Comparison of ENCODE assay signal across 15 cellular contexts in genomic region chr17:60554377-60554788, GRCh38. TPM values are rescaled to one million over a fixed set of nuclear protein-coding genes. Genes with fewer than 3 reads are reported as not detected.
A peak's percentile ranks its signal among the peaks of the same experiment; 100 is the strongest.
DNase-seq lines count a peak whose midpoint lies in the region; ATAC-seq, FAIRE-seq and TF ChIP-seq lines count a peak whose summit lies in the region.
"Had no signal": no experiment of that assay in that cellular context is flagged by ENCODE, and none has a peak within 500 bp of the region (broad histone marks: within the 10 kb centered on the region; RNA-seq: fewer than 3 reads in every experiment).

No MANE protein-coding gene starts in this region.

- peak; percentile 66 for DNase-seq in Calu3
- DNase-seq in IMR-90, result peak; percentile 85
- DNase-seq in K562 (ENCODE audit: extremely low read depth in 1 of 4, low spot score in 3 of 4), result no peak
- DNase-seq in lung (ENCODE audit: low spot score), result peak; percentile 86
- DNase-seq in G401 (ENCODE audit: low spot score), result no peak
- no peak for DNase-seq in cerebellum (ENCODE audit: low spot score)
- DNase-seq: activated CD8-positive, alpha-beta memory T cell treated with anti-CD3 and anti-CD28 coated beads, Interleukin-2, amount 10 ng/mL, durations not matched to agents 7 days and 5 days; naive thymus-derived CD4-positive, alpha-beta T cell; NCI-H1417; stimulated activated CD4-positive, alpha-beta T cell treated with anti-CD3 and anti-CD28 coated beads, Interleukin-12 subunit alpha, Interleukin-12 subunit beta, amount 100 ng/mL, for 4 hours had no signal

- CTCF ChIA-PET in Calu3 (lab: Charles Lee) (interaction anchor here (0.7 to 0.9 kb wide), 2 partner anchors 16 to 38 kb away, joined by 4 read pairs; no protein-coding TSS in a partner anchor), IMR-90 (lab: Yijun Ruan, JAX) (interaction anchor here (0.9 kb wide), 1 partner anchor 167 kb away, joined by 3 read pairs; no protein-coding TSS in a partner anchor), K562 (lab: Yijun Ruan, JAX; ENCODE audit: low intra/inter-chr PET ratio) (no interaction called here)

- no peak overlapping the region for H3K23ac ChIP-seq in IMR-90 (ENCODE audit: low read depth, low read length)

- no peaks in the 10 kb centered on the region for H3K27me3 Mint-ChIP-seq in Calu3 (ENCODE audit: unreplicated experiment)
- H3K27me3 Mint-ChIP-seq: activated CD8-positive, alpha-beta memory T cell treated with anti-CD3 and anti-CD28 coated beads, Interleukin-2, amount 10 ng/mL, durations not matched to agents 7 days and 5 days had no signal

- no peak overlapping the region for H2AK5ac ChIP-seq in IMR-90 (ENCODE audit: low read depth, low read length)

- H3K36me3 Mint-ChIP-seq in Calu3 (ENCODE audit: insufficient read depth, unreplicated experiment), result peaks cover 5% of the 10 kb centered on the region

- H3K36me3 ChIP-seq in IMR-90 (ENCODE audit: control insufficient read depth, insufficient read depth, low read length), result no peaks in the 10 kb centered on the region
- H3K36me3 ChIP-seq in K562 (ENCODE audit: control insufficient read depth, insufficient read depth, low read length), result no peaks in the 10 kb centered on the region
- no peaks in the 10 kb centered on the region for H3K36me3 ChIP-seq in lung (ENCODE audit: control insufficient read depth in 2 of 2, insufficient read depth in 2 of 2, low read length in 2 of 2)

- H3K27me3 ChIP-seq in IMR-90 (ENCODE audit: control insufficient read depth, insufficient read depth, low read length) (no peaks in the 10 kb centered on the region), K562 (ENCODE audit: control insufficient read depth in 2 of 2, insufficient read depth in 2 of 2, low read length in 2 of 2) (no peaks in the 10 kb centered on the region), lung (ENCODE audit: control insufficient read depth, insufficient read depth) (no peaks in the 10 kb centered on the region)

- TF ChIP-seq CTCF in Calu3 (IDR thresholded peaks at IDR 0.05; ENCODE audit: unreplicated experiment) (no peak), IMR-90 (conservative IDR thresholded peaks at IDR 0.05; ENCODE audit: low read depth, low read length) (no peak), K562 (IDR thresholded peaks at IDR 0.05 in 2 of 3, conservative IDR thresholded peaks at IDR 0.05 in 1 of 3; ENCODE audit: insufficient read depth in 2 of 3, low read depth in 1 of 3, low read length in 3 of 3) (no peak), lung (IDR thresholded peaks at IDR 0.05; ENCODE audit: control extremely low read depth, extremely low read depth) (no peak)

- H2BK5ac ChIP-seq in IMR-90 (ENCODE audit: low read depth, low read length, poor library complexity, severe bottlenecking), result no peak overlapping the region

- H4K8ac ChIP-seq in IMR-90 (ENCODE audit: low read depth in 2 of 2, low read length in 2 of 2), result no peak overlapping the region

- ATAC-seq in IMR-90 (ENCODE audit: low read depth) (peak; percentile 65), K562 (no peak), lung (ENCODE audit: insufficient read depth, low FRiP score) (peak; percentile 58), HG03025 (IDR thresholded peaks at IDR 0.05; ENCODE audit: low FRiP score, unreplicated experiment) (no peak), HG02870 (IDR thresholded peaks at IDR 0.05; ENCODE audit: unreplicated experiment) (no peak)
- ATAC-seq: activated CD8-positive, alpha-beta memory T cell treated with anti-CD3 and anti-CD28 coated beads, Interleukin-2, amount 10 ng/mL, durations not matched to agents 7 days and 5 days; GM12878; naive thymus-derived CD4-positive, alpha-beta T cell had no signal

- TF ChIP-seq POLR2A in IMR-90 (IDR thresholded peaks at IDR 0.05; ENCODE audit: low read depth, low read length), result no peak
- no peak for TF ChIP-seq POLR2A in K562 (conservative IDR thresholded peaks at IDR 0.05)

- H3K9me3 ChIP-seq in IMR-90 (ENCODE audit: control insufficient read depth, insufficient read depth, low read length) (peaks cover 4% of the 10 kb centered on the region), K562 (replicated peaks; ENCODE audit: control insufficient read depth, insufficient read depth, low read depth, low read length) (no peaks in the 10 kb centered on the region), lung (ENCODE audit: control insufficient read depth in 2 of 2, insufficient read depth in 1 of 2, low read length in 1 of 2) (peaks cover 0 to 4% of the 10 kb centered on the region in 2 donors)

- TF ChIP-seq EP300 in K562 (IDR thresholded peaks at IDR 0.05; ENCODE audit: low read length), result no peak

- H3K56ac ChIP-seq in IMR-90 (ENCODE audit: extremely low read depth, insufficient read depth, low read length), result no peak overlapping the region

- intact Hi-C loops in Calu3 (cut with micrococcal nuclease; ENCODE audit: unreplicated experiment) (no loop called here), IMR-90 (cut with micrococcal nuclease) (no loop called here), K562 (cut with micrococcal nuclease) (no loop called here)

- no peaks in the 10 kb centered on the region for H3K4me1 Mint-ChIP-seq in Calu3 (ENCODE audit: low read depth, unreplicated experiment)
- H3K4me1 Mint-ChIP-seq: activated CD8-positive, alpha-beta memory T cell treated with anti-CD3 and anti-CD28 coated beads, Interleukin-2, amount 10 ng/mL, durations not matched to agents 7 days and 5 days; naive thymus-derived CD4-positive, alpha-beta T cell had no signal

- H2BK20ac ChIP-seq in IMR-90 (ENCODE audit: low read depth, low read length), result no peak overlapping the region

- dilution Hi-C loops in IMR-90 (cut with HindIII; ENCODE audit: low sequenced_read_pairs, unreplicated experiment), result no loop called here

- no peaks in the 10 kb centered on the region for H3K79me2 ChIP-seq in K562 (ENCODE audit: control insufficient read depth, insufficient read depth, low read length)

- in situ Hi-C loops in IMR-90 (cut with MboI; ENCODE audit: low sequenced_read_pairs) (no loop called here), K562 (cut with MboI) (no loop called here), G401 (cut with HindIII; ENCODE audit: low sequenced_read_pairs) (no loop called here)

- no peak overlapping the region for H2BK120ac ChIP-seq in IMR-90 (ENCODE audit: low read depth, low read length)

- H3K4me2 ChIP-seq in IMR-90 (ENCODE audit: low read depth, low read length), result no peak overlapping the region
- no peak overlapping the region for H3K4me2 ChIP-seq in K562 (ENCODE audit: insufficient read depth, low read length)

- H3K27ac ChIP-seq in IMR-90 (ENCODE audit: insufficient read depth, low read length) (no peak overlapping the region), K562 (ENCODE audit: extremely low read depth, low read depth, low read length) (no peak overlapping the region), lung (ENCODE audit: low read depth in 1 of 2, low read length in 1 of 2) (no peak overlapping the region)
- H3K27ac ChIP-seq: HL-60 had no signal

- H2AK9ac ChIP-seq in IMR-90 (replicated peaks; ENCODE audit: low read depth, low read length, poor library complexity), result no peak overlapping the region

- H3K4ac ChIP-seq in IMR-90 (ENCODE audit: low read depth, low read length), result no peak overlapping the region

- FAIRE-seq in K562 (lab: Jason Lieb, UNC), result no peak
- FAIRE-seq: endometrium, GM12878 had no signal

- no peak overlapping the region for H3K9ac ChIP-seq in IMR-90 (ENCODE audit: low read depth, low read length)
- H3K9ac ChIP-seq in K562 (ENCODE audit: insufficient read depth in 1 of 2, low read depth in 2 of 2, low read length in 2 of 2), result no peak overlapping the region

- no peaks in the 10 kb centered on the region for H3K9me3 Mint-ChIP-seq in Calu3 (ENCODE audit: low read depth, unreplicated experiment)

- H2AFZ ChIP-seq in IMR-90 (replicated peaks; ENCODE audit: low read length, poor library complexity) (no peak overlapping the region), K562 (ENCODE audit: low read depth, low read length) (no peak overlapping the region)

- no peak overlapping the region for H2BK15ac ChIP-seq in IMR-90 (ENCODE audit: low read depth, low read length)

- no peak for TF ChIP-seq RAD21 in IMR-90 (IDR thresholded peaks at IDR 0.05; ENCODE audit: low read length)
- no peak for TF ChIP-seq RAD21 in K562 (CRISPR knock-in tag; conservative IDR thresholded peaks at IDR 0.05 in 1 of 2, IDR thresholded peaks at IDR 0.05 in 1 of 2)

- BruUV-seq in Calu3 (replicated peaks; lab: Mats Ljungman, UMichigan) (no TSS peak), IMR-90 (replicated peaks; lab: Mats Ljungman, UMichigan) (no TSS peak), K562 (replicated peaks; lab: Mats Ljungman, UMichigan) (no TSS peak)

- H4K20me1 ChIP-seq in IMR-90 (ENCODE audit: insufficient read depth, low read length) (no peaks in the 10 kb centered on the region), K562 (replicated peaks; ENCODE audit: control insufficient read depth, insufficient read depth, low read length) (no peaks in the 10 kb centered on the region)

- POLR2A ChIA-PET in IMR-90 (lab: Charles Lee; ENCODE audit: unreplicated experiment) (interaction anchor here (0.6 to 0.8 kb wide), 2 partner anchors 28 to 62 kb away, joined by 3 to 9 read pairs; partner anchors contain the start of gene APPBP2), K562 (lab: Yijun Ruan, JAX) (no interaction called here)

- no peak overlapping the region for H3K4me3 Mint-ChIP-seq in Calu3 (ENCODE audit: low read depth, unreplicated experiment)
- H3K4me3 Mint-ChIP-seq: activated CD8-positive, alpha-beta memory T cell treated with anti-CD3 and anti-CD28 coated beads, Interleukin-2, amount 10 ng/mL, durations not matched to agents 7 days and 5 days; naive thymus-derived CD4-positive, alpha-beta T cell had no signal

- H3K27ac Mint-ChIP-seq in Calu3 (ENCODE audit: unreplicated experiment), result no peak overlapping the region
- H3K27ac Mint-ChIP-seq: activated CD8-positive, alpha-beta memory T cell treated with anti-CD3 and anti-CD28 coated beads, Interleukin-2, amount 10 ng/mL, durations not matched to agents 7 days and 5 days; naive thymus-derived CD4-positive, alpha-beta T cell had no signal

- H3K4me3 ChIP-seq in IMR-90 (ENCODE audit: insufficient read depth, low read depth, low read length) (no peak overlapping the region), K562 (no peak overlapping the region), lung (no peak overlapping the region)
- H3K4me3 ChIP-seq: GM12878 had no signal

- H3K79me1 ChIP-seq in IMR-90 (ENCODE audit: low read depth in 1 of 2, low read length in 2 of 2), result no peaks in the 10 kb centered on the region

- H3K4me1 ChIP-seq in IMR-90 (ENCODE audit: control insufficient read depth, insufficient read depth, low read length), result peaks cover under 1% of the 10 kb centered on the region
- H3K4me1 ChIP-seq in K562 (replicated peaks in 1 of 2; ENCODE audit: control insufficient read depth in 2 of 2, insufficient read depth in 2 of 2, low read length in 2 of 2), result no peaks in the 10 kb centered on the region
- H3K4me1 ChIP-seq in lung (ENCODE audit: control insufficient read depth in 2 of 2, insufficient read depth in 2 of 2, low read length in 2 of 2), result no peaks in the 10 kb centered on the region

- no peak overlapping the region for H4K91ac ChIP-seq in IMR-90 (ENCODE audit: insufficient read depth, low read depth, low read length)

- no CpG with 5 or more reads among the region's 2 CpGs for WGBS in IMR-90 (ENCODE audit: extremely low coverage in 2 of 2, insufficient read length in 1 of 2), 2 experiments
- 6% methylated on average over 2 of the region's 2 CpGs for WGBS in K562 (ENCODE audit: insufficient coverage, low coverage, missing lambda C conversion rate)
- 59 to 73% methylated on average over 2 of the region's 2 CpGs for WGBS in lung, 2 donors

- H3K18ac ChIP-seq in IMR-90 (ENCODE audit: low read depth, low read length), result no peak overlapping the region

- H3K9me1 ChIP-seq in IMR-90 (ENCODE audit: insufficient read depth, low read length) (no peaks in the 10 kb centered on the region), K562 (ENCODE audit: control insufficient read depth, insufficient read depth, low read length) (no peaks in the 10 kb centered on the region)

- no peak overlapping the region for H3K14ac ChIP-seq in IMR-90 (replicated peaks; ENCODE audit: low read depth, low read length)

- no peak overlapping the region for H4K5ac ChIP-seq in IMR-90 (ENCODE audit: low read depth, low read length)

RNA-seq across cellular contexts. Expression of gene APPBP2, which starts 28.3 kb away (rescaled TPM):
- total RNA-seq in Calu3 (2022), result 24.3 and 27.2 TPM in 2 replicates
- 86.7 and 93.9 TPM in 2 replicates for total RNA-seq in IMR-90 (2012; rRNA removed)
- polyA plus RNA-seq in IMR-90 (2012; rRNA removed), result 8.0 and 12.3 TPM in 2 replicates
- polyA plus RNA-seq in IMR-90 (2012; cell fraction: cytosol; rRNA removed), result 1.9 and 2.6 TPM in 2 replicates
- 3.6 and 15.2 TPM in 2 replicates for polyA plus RNA-seq in IMR-90 (2012; cell fraction: nucleus; rRNA removed; ENCODE audit: low replicate concordance)
- total RNA-seq in K562 (2011; cell fraction: chromatin; rRNA removed; ENCODE audit: low replicate concordance), result 18.9 and 23.0 TPM in 2 replicates
- total RNA-seq in K562 (2011; cell fraction: nucleolus; rRNA removed), result 4.7 and 6.0 TPM in 2 replicates
- total RNA-seq in K562 (2011; cell fraction: nucleoplasm; rRNA removed), result 8.2 and 9.9 TPM in 2 replicates
- 5.1 and 6.1 TPM in 2 replicates for total RNA-seq in K562 (2014; rRNA removed)
- 16.8 and 19.0 TPM in 2 replicates for total RNA-seq in K562 (2014; rRNA removed; fragmentation: Illumina TruSeq; extraction: Trizol)
- 9.4 and 10.0 TPM in 2 replicates for total RNA-seq in K562 (2015; rRNA removed; fragmentation: Illumina TruSeq; extraction: Trizol)
- 14.7 and 15.4 TPM in 2 replicates for total RNA-seq in K562 (2021)
- polyA plus RNA-seq in K562 (2011; rRNA removed), result 12.6 and 15.5 TPM in 2 replicates
- polyA plus RNA-seq in K562 (2011; cell fraction: cytosol; rRNA removed), result 1.6 and 4.8 TPM in 2 replicates
- polyA plus RNA-seq in K562 (2011; cell fraction: nucleus; rRNA removed), result 4.1 and 7.1 TPM in 2 replicates
- 8.8 and 9.0 TPM in 2 replicates for polyA plus RNA-seq in K562 (2012)
- 5.3 and 6.9 TPM in 2 replicates for polyA plus RNA-seq in K562 (2014; fragmentation: Illumina TruSeq; extraction: Trizol)
- polyA plus RNA-seq in K562 (2014; fragmentation: Nextera tagmentation; extraction: Ambion mirVana), result 1 to 10 TPM; 2.7 to 3.4 TPM
- polyA plus RNA-seq in K562 (2014; rRNA removed), result 3.7 and 5.4 TPM in 2 replicates
- 26.3 and 28.3 TPM in 2 replicates for polyA minus RNA-seq in K562 (2011; rRNA and poly(A)+ RNA removed)
- 5.3 and 10.0 TPM in 2 replicates for polyA minus RNA-seq in K562 (2011; cell fraction: cytosol; rRNA and poly(A)+ RNA removed)
- polyA minus RNA-seq in K562 (2011; cell fraction: nucleus; rRNA and poly(A)+ RNA removed), result 3.6 and 7.4 TPM in 2 replicates
- total RNA-seq in lung, result 10 to 100 TPM; 30.9 to 57.8 TPM
- 10 to 100 TPM in 1 of 2 donors, 1 to 10 TPM in 1; 5.7 to 10.4 TPM for polyA plus RNA-seq in lung
- total RNA-seq in G401 (2014; rRNA removed; shearing (Covaris generic)), result 32.7 and 34.7 TPM in 2 replicates
- total RNA-seq in cerebellum, result 60.2 TPM

RNA-seq across cellular contexts. Expression of gene PPM1D, which starts 45.6 kb away (rescaled TPM):
- 7.6 and 7.7 TPM in 2 replicates for total RNA-seq in Calu3 (2022)
- 15.8 and 16.1 TPM in 2 replicates for total RNA-seq in IMR-90 (2012; rRNA removed)
- polyA plus RNA-seq in IMR-90 (2012; rRNA removed), result 5.5 TPM in 2 replicates
- polyA plus RNA-seq in IMR-90 (2012; cell fraction: cytosol; rRNA removed), result 4.0 and 4.4 TPM in 2 replicates
- polyA plus RNA-seq in IMR-90 (2012; cell fraction: nucleus; rRNA removed; ENCODE audit: low replicate concordance), result 2.7 and 6.1 TPM in 2 replicates
- total RNA-seq in K562 (2011; cell fraction: chromatin; rRNA removed; ENCODE audit: low replicate concordance), result 6.7 and 7.6 TPM in 2 replicates
- 3.9 and 4.3 TPM in 2 replicates for total RNA-seq in K562 (2011; cell fraction: nucleolus; rRNA removed)
- 4.7 and 5.0 TPM in 2 replicates for total RNA-seq in K562 (2011; cell fraction: nucleoplasm; rRNA removed)
- 7.4 and 9.0 TPM in 2 replicates for total RNA-seq in K562 (2014; rRNA removed)
- total RNA-seq in K562 (2014; rRNA removed; fragmentation: Illumina TruSeq; extraction: Trizol), result 12.6 and 14.6 TPM in 2 replicates
- total RNA-seq in K562 (2015; rRNA removed; fragmentation: Illumina TruSeq; extraction: Trizol), result 11.9 and 13.0 TPM in 2 replicates
- total RNA-seq in K562 (2021), result 17.6 and 19.0 TPM in 2 replicates
- 5.7 and 7.0 TPM in 2 replicates for polyA plus RNA-seq in K562 (2011; rRNA removed)
- polyA plus RNA-seq in K562 (2011; cell fraction: cytosol; rRNA removed), result 4.3 and 5.6 TPM in 2 replicates
- polyA plus RNA-seq in K562 (2011; cell fraction: nucleus; rRNA removed), result 3.7 and 3.9 TPM in 2 replicates
- 6.6 and 7.9 TPM in 2 replicates for polyA plus RNA-seq in K562 (2012)
- polyA plus RNA-seq in K562 (2014; fragmentation: Illumina TruSeq; extraction: Trizol), result 10.6 and 14.0 TPM in 2 replicates
- polyA plus RNA-seq in K562 (2014; fragmentation: Nextera tagmentation; extraction: Ambion mirVana), result 1 to 10 TPM; 2.1 to 2.7 TPM
- 6.2 and 7.8 TPM in 2 replicates for polyA plus RNA-seq in K562 (2014; rRNA removed)
- polyA minus RNA-seq in K562 (2011; rRNA and poly(A)+ RNA removed), result 14.7 and 16.9 TPM in 2 replicates
- polyA minus RNA-seq in K562 (2011; cell fraction: cytosol; rRNA and poly(A)+ RNA removed), result 4.9 and 5.4 TPM in 2 replicates
- 3.5 and 5.7 TPM in 2 replicates for polyA minus RNA-seq in K562 (2011; cell fraction: nucleus; rRNA and poly(A)+ RNA removed)
- total RNA-seq in lung, result 10 to 100 TPM; 16.7 to 27.8 TPM
- polyA plus RNA-seq in lung, result 1 to 10 TPM; 4.4 to 8.2 TPM
- total RNA-seq in G401 (2014; rRNA removed; shearing (Covaris generic)), result 17.2 and 31.4 TPM in 2 replicates
- 19.3 TPM for total RNA-seq in cerebellum

Comparison
In these comparisons a context has a peak if more than half of its experiments do, and no peak if none do; other contexts are left out.
1. DNase-seq: peak in Calu3 (single experiment), IMR-90 (single experiment) and lung (single experiment); none in K562 (0 of 4), G401 (single experiment) and cerebellum (single experiment).
2. ATAC-seq: peak in IMR-90 (single experiment) and lung (single experiment); none in K562 (single experiment), HG03025 (single experiment) and HG02870 (single experiment).